ENCODE assay signal across 1 cellular context in the genomic region with DNA sequence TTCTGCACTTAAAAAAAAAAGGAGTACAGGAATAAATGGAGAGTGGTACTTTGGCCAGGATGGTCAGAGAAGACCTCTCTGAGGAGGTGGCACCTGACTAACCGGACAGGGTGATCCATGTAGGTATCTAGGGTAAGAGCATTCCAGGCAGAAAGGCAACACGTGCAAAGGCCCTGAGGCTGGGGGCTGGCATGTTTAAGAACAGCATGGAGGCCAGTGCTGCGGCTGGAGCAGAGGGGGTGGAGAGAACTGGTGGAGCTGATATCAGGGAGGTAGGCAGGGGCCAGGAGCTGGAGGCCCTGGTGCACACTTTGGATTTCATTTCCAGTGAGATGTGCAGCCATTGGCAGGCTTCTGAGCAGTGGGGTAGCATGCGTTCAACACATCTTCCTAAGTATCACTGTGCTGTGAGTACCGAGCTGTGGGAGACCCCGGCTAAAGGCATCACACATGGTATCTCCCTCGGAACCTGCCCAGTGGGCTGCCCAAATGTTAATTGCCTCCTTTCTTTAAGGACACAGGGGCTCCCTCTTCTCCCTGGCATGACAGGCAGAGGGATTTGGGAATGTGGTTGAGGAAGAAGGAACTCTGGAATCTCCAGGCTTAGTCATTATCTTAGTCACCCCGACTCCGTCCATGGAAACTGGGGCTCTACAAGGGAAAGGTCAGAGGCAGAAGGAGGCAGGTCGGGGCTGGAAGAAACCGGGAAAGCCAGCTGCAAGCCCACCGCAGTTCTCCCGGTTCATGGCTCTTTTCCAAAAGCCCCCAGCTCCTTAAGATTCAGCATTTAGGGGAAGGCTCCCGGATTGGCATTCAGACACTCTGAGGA.
A peak's percentile ranks its signal among the peaks of the same experiment; 100 is the strongest.
TF ChIP-seq lines count a peak whose summit lies in the region.

No MANE protein-coding gene starts in this region.

TF ChIP-seq in H1, 55 proteins besides CTCF, POLR2A, EP300 and RAD21:
- no peak for TF ChIP-seq SIRT6 (IDR thresholded peaks at IDR 0.05; ENCODE audit: low read length)
- peak in 1 of 2 experiments; percentile 81; a peak in 1 of 4 replicates for TF ChIP-seq HDAC2 (IDR thresholded peaks at IDR 0.05; ENCODE audit: borderline replicate concordance in 1 of 2, low read depth in 2 of 2, low read length in 2 of 2)
- TF ChIP-seq, protein P1, sequence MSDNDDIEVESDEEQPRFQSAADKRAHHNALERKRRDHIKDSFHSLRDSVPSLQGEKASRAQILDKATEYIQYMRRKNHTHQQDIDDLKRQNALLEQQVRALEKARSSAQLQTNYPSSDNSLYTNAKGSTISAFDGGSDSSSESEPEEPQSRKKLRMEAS (IDR thresholded peaks at IDR 0.05), result peak; percentile 33; the same call in 1 of the 2 replicates
- peak; percentile 96 for TF ChIP-seq KDM1A (IDR thresholded peaks at IDR 0.05; ENCODE audit: borderline replicate concordance, low read length)
- TF ChIP-seq MAFK (IDR thresholded peaks at IDR 0.05; ENCODE audit: low read depth, low read length), result 0 out of 2 replicates have a peak, but pooled peaks have one; percentile 10
